ENCODE assay signal across 16 cellular contexts in genomic region chr17:214881-215331, GRCh38. TPM values are rescaled to one million over a fixed set of nuclear protein-coding genes. Genes with fewer than 3 reads are reported as not detected.
DNase-seq lines count a peak whose midpoint lies in the region; ATAC-seq and TF ChIP-seq lines count a peak whose summit lies in the region.
"Had no signal": no experiment of that assay in that cellular context is flagged by ENCODE, and none has a peak within 500 bp of the region (broad histone marks: within the 10 kb centered on the region; RNA-seq: fewer than 3 reads in every experiment).

No MANE protein-coding gene starts in this region.

- no peaks in the 10 kb centered on the region for H3K9me3 Mint-ChIP-seq in activated B cell treated with CpG ODN at 0.5 μM for 24 hours
- no peaks in the 10 kb centered on the region for H3K9me3 Mint-ChIP-seq in activated T-helper 2 cell treated with anti-CD3 and anti-CD28 coated beads, Interferon-gamma antibody, Interleukin-2, Interleukin-4, amounts not matched to agents 10 μg/mL and 5 μg/mL and 100 μg/mL, durations not matched to agents 14 hours and 24 hours and 36 hours

- H3K9ac ChIP-seq in skeletal muscle tissue (ENCODE audit: low read depth in 1 of 3, low read length in 3 of 3): peak overlapping the region in 1 of 3 donors; percentile 72

- POLR2A ChIA-PET in activated B cell treated with CpG ODN at 0.5 μM for 24 hours (lab: Charles Lee): no interaction called here

- no peak for DNase-seq in activated B cell treated with CpG ODN at 0.5 μM for 24 hours
- no peak for DNase-seq in lower lobe of right lung
- no peak for DNase-seq in activated T-helper 2 cell treated with anti-CD3 and anti-CD28 coated beads, Interferon-gamma antibody, Interleukin-2, Interleukin-4, amounts not matched to agents 10 μg/mL and 5 μg/mL and 100 μg/mL, durations not matched to agents 14 hours and 24 hours and 36 hours (ENCODE audit: low spot score)
- DNase-seq in foreskin melanocyte: no peak
- no peak for DNase-seq in hippocampal formation (lab: John Stamatoyannopoulos, UW)
- DNase-seq: activated gamma-delta T cell; central memory CD4-positive, alpha-beta T cell; NCI-H1417 treated with DMSO at 0.1 percent for 48 hours; NCI-H2171; NCI-H82; stimulated activated CD4-positive, alpha-beta T cell treated with anti-CD3 and anti-CD28 coated beads, Interleukin-4, amount 100 ng/mL, for 4 hours had no signal

- H3K27ac Mint-ChIP-seq in activated B cell treated with CpG ODN at 0.5 μM for 24 hours: peak overlapping the region; percentile 41
- no peak overlapping the region for H3K27ac Mint-ChIP-seq in activated T-helper 2 cell treated with anti-CD3 and anti-CD28 coated beads, Interferon-gamma antibody, Interleukin-2, Interleukin-4, amounts not matched to agents 10 μg/mL and 5 μg/mL and 100 μg/mL, durations not matched to agents 14 hours and 24 hours and 36 hours

- H3K27me3 Mint-ChIP-seq in activated B cell treated with CpG ODN at 0.5 μM for 24 hours: no peaks in the 10 kb centered on the region
- H3K27me3 Mint-ChIP-seq in activated T-helper 2 cell treated with anti-CD3 and anti-CD28 coated beads, Interferon-gamma antibody, Interleukin-2, Interleukin-4, amounts not matched to agents 10 μg/mL and 5 μg/mL and 100 μg/mL, durations not matched to agents 14 hours and 24 hours and 36 hours (ENCODE audit: low read depth): peaks cover 5% of the 10 kb centered on the region

- ATAC-seq in activated B cell treated with CpG ODN at 0.5 μM for 24 hours (ENCODE audit: low read depth): no peak
- ATAC-seq in lower lobe of right lung: peak; percentile 29 to 51
- ATAC-seq in HG03571 (IDR thresholded peaks at IDR 0.05; ENCODE audit: unreplicated experiment): no peak

- H3K4me3 Mint-ChIP-seq in activated B cell treated with CpG ODN at 0.5 μM for 24 hours: peak overlapping the region; percentile 81
- H3K4me3 Mint-ChIP-seq in activated T-helper 2 cell treated with anti-CD3 and anti-CD28 coated beads, Interferon-gamma antibody, Interleukin-2, Interleukin-4, amounts not matched to agents 10 μg/mL and 5 μg/mL and 100 μg/mL, durations not matched to agents 14 hours and 24 hours and 36 hours (ENCODE audit: low read depth): no peak overlapping the region

- H3K4me3 ChIP-seq in GM12875 (ENCODE audit: low read depth, low read length) (peak overlapping the region; percentile 82), lower lobe of right lung (no peak overlapping the region), skeletal muscle tissue (ENCODE audit: low read length in 3 of 3) (peak overlapping the region in 1 of 3 donors; percentile 76)

- intact Hi-C loops in activated B cell treated with CpG ODN at 0.5 μM for 24 hours (cut with micrococcal nuclease) (loop anchor here (1.0 to 10.0 kb wide), 3 partner anchors 197 to 780 kb away; partner anchors contain the start of genes GLOD4, MRM3 and TIMM22), lower lobe of right lung (cut with DNase I) (no loop called here)
- intact Hi-C loops in activated T-helper 2 cell treated with anti-CD3 and anti-CD28 coated beads, Interferon-gamma antibody, Interleukin-2, Interleukin-4, amounts not matched to agents 10 μg/mL and 5 μg/mL and 100 μg/mL, durations not matched to agents 14 hours and 24 hours and 36 hours (cut with micrococcal nuclease): no loop called here

- no peaks in the 10 kb centered on the region for H3K27me3 ChIP-seq in lower lobe of right lung (ENCODE audit: low read depth)
- no peaks in the 10 kb centered on the region for H3K27me3 ChIP-seq in skeletal muscle tissue (ENCODE audit: control insufficient read depth in 3 of 3, insufficient read depth in 3 of 3, low read length in 3 of 3)

- peaks cover 8% of the 10 kb centered on the region for H3K4me1 Mint-ChIP-seq in activated B cell treated with CpG ODN at 0.5 μM for 24 hours
- H3K4me1 Mint-ChIP-seq in activated T-helper 2 cell treated with anti-CD3 and anti-CD28 coated beads, Interferon-gamma antibody, Interleukin-2, Interleukin-4, amounts not matched to agents 10 μg/mL and 5 μg/mL and 100 μg/mL, durations not matched to agents 14 hours and 24 hours and 36 hours (ENCODE audit: low read depth): no peaks in the 10 kb centered on the region

- H3K4me1 ChIP-seq in lower lobe of right lung (no peaks in the 10 kb centered on the region), skeletal muscle tissue (ENCODE audit: control insufficient read depth in 3 of 3, insufficient read depth in 3 of 3, low read length in 3 of 3) (peaks cover 0 to 12% (median 0%) of the 10 kb centered on the region in 3 donors)

- TF ChIP-seq CTCF in GM12875 (IDR thresholded peaks at IDR 0.05; ENCODE audit: borderline replicate concordance, insufficient read depth, low read depth, low read length) (no peak), activated B cell treated with CpG ODN at 0.5 μM for 24 hours (IDR thresholded peaks at IDR 0.05) (no peak), lower lobe of right lung (IDR thresholded peaks at IDR 0.05) (no peak)

- H3K9me3 ChIP-seq in lower lobe of right lung: no peaks in the 10 kb centered on the region
- no peaks in the 10 kb centered on the region for H3K9me3 ChIP-seq in skeletal muscle tissue (ENCODE audit: control insufficient read depth in 3 of 3, low read length in 3 of 3)

- no peak overlapping the region for H3K27ac ChIP-seq in lower lobe of right lung
- H3K27ac ChIP-seq in skeletal muscle tissue (ENCODE audit: low read depth, low read length): peak overlapping the region; percentile 58

- H3K36me3 Mint-ChIP-seq in activated B cell treated with CpG ODN at 0.5 μM for 24 hours (ENCODE audit: low read depth): peaks cover 6% of the 10 kb centered on the region
- H3K36me3 Mint-ChIP-seq in activated T-helper 2 cell treated with anti-CD3 and anti-CD28 coated beads, Interferon-gamma antibody, Interleukin-2, Interleukin-4, amounts not matched to agents 10 μg/mL and 5 μg/mL and 100 μg/mL, durations not matched to agents 14 hours and 24 hours and 36 hours (ENCODE audit: low read depth): no peaks in the 10 kb centered on the region

- CTCF ChIA-PET in activated B cell treated with CpG ODN at 0.5 μM for 24 hours (lab: Charles Lee): no interaction called here

- H3K36me3 ChIP-seq in lower lobe of right lung (no peaks in the 10 kb centered on the region), skeletal muscle tissue (ENCODE audit: control insufficient read depth in 3 of 3, insufficient read depth in 3 of 3, low read length in 3 of 3) (peaks cover 0 to 5% (median 0%) of the 10 kb centered on the region in 3 donors)

RNA-seq across cellular contexts. Expression of gene DOC2B, which starts 33.5 kb away (rescaled TPM):
- total RNA-seq in activated B cell treated with CpG ODN at 0.5 μM for 24 hours (not detected in 2 replicates), lower lobe of right lung (6.2 TPM), skeletal muscle tissue (2.1 TPM)
- total RNA-seq in activated T-helper 2 cell treated with anti-CD3 and anti-CD28 coated beads, Interferon-gamma antibody, Interleukin-2, Interleukin-4, amounts not matched to agents 10 μg/mL and 5 μg/mL and 100 μg/mL, durations not matched to agents 14 hours and 24 hours and 36 hours: 0.30 and 0.37 TPM in 2 replicates
- total RNA-seq: G401, osteocyte had no signal

Comparison
In these comparisons a context has a peak if more than half of its experiments do, and no peak if none do; other contexts are left out.
1. ATAC-seq: peak in lower lobe of right lung (2 of 2); none in activated B cell treated with CpG ODN at 0.5 μM for 24 hours (single experiment) and HG03571 (single experiment).